In the genomic region with DNA sequence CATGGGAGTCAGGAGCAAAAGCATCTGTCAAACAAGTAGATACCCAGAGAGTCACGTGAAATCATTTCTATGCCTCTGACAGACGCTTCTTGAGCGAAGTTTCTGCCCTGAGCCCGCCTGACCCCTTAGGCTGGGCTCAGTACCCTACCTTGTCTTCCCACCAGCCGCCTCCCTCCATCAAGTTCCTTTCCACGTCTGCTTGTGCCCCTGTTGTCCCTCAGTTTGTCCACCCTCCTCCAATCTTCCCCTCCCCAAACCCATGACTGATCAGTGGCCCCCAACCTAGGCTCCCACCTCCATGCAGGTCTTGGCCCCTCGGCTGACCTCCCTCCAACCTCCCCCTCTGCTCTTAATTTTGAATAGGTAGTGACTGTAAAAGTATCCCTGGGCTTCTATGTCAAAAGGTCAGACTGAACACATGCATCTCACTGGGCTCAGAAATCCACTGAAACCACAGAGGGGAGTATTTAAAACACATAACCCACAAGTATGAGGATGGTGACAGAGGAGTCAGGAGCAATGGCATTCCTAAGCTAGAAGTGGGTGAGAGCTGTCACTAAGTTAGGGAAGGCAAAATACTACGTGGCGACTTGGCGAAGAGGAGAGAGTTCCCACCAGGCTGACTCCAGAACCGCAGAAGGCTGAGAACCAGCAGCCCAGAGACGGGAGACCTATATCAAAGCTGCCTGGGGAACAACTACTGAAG, we compare ENCODE assay signal across 9 cellular contexts. TPM values are rescaled to one million over a fixed set of nuclear protein-coding genes. Genes with fewer than 3 reads are reported as not detected.
DNase-seq lines count a peak whose midpoint lies in the region; ATAC-seq and TF ChIP-seq lines count a peak whose summit lies in the region.
"Had no signal": no experiment of that assay in that cellular context is flagged by ENCODE, and none has a peak within 500 bp of the region (broad histone marks: within the 10 kb centered on the region; RNA-seq: fewer than 3 reads in every experiment).

No MANE protein-coding gene starts in this region.

- H3K27me3 ChIP-seq in fibroblast of lung (ENCODE audit: control insufficient read depth, insufficient read depth, low read length), result no peaks in the 10 kb centered on the region

- intact Hi-C loops in activated CD4-positive, alpha-beta T cell treated with anti-CD3 and anti-CD28 coated beads for 36 hours (cut with DNase I, micrococcal nuclease), result loop anchor here in 1 of 2 experiments (2.0 kb wide), 1 partner anchor 14 kb away; no protein-coding TSS in a partner anchor

- peak overlapping the region; percentile 51 for H3K27ac Mint-ChIP-seq in activated CD4-positive, alpha-beta T cell treated with anti-CD3 and anti-CD28 coated beads for 36 hours
- peak overlapping the region; percentile 43 for H3K27ac Mint-ChIP-seq in stimulated activated naive B cell treated with anti-CD40 and anti-IgM and Interleukin-4, amounts not matched to agents 10 μg/mL and 1 μg/mL and 100 μg/mL, for 72 hours

- no peaks in the 10 kb centered on the region for H4K20me1 ChIP-seq in fibroblast of lung (ENCODE audit: control insufficient read depth, extremely low read depth, insufficient read depth, low read length)

- POLR2A ChIA-PET in activated CD4-positive, alpha-beta T cell treated with anti-CD3 and anti-CD28 coated beads for 36 hours (lab: Charles Lee), result no interaction called here

- H3K27ac ChIP-seq in fibroblast of lung (ENCODE audit: insufficient read depth, low read length), result peak overlapping the region; percentile 98

- H2AFZ ChIP-seq in fibroblast of lung (ENCODE audit: low read length), result no peak overlapping the region

- H3K4me1 Mint-ChIP-seq in activated CD4-positive, alpha-beta T cell treated with anti-CD3 and anti-CD28 coated beads for 36 hours, result peaks cover 14% of the 10 kb centered on the region
- H3K4me1 Mint-ChIP-seq in stimulated activated naive B cell treated with anti-CD40 and anti-IgM and Interleukin-4, amounts not matched to agents 10 μg/mL and 1 μg/mL and 100 μg/mL, for 72 hours, result peaks cover 27 to 46% of the 10 kb centered on the region in 2 donors

- no peak for ATAC-seq in activated CD4-positive, alpha-beta T cell treated with anti-CD3 and anti-CD28 coated beads for 36 hours
- ATAC-seq in stimulated activated naive B cell treated with anti-CD40 and anti-IgM and Interleukin-4, amounts not matched to agents 10 μg/mL and 1 μg/mL and 100 μg/mL, for 72 hours (replicated peaks), result no peak

- no peak overlapping the region for H3K4me2 ChIP-seq in fibroblast of lung (ENCODE audit: extremely low read depth, insufficient read depth, low read length)

- TF ChIP-seq CTCF in fibroblast of lung (conservative IDR thresholded peaks at IDR 0.05 in 1 of 2, IDR thresholded peaks at IDR 0.05 in 1 of 2; ENCODE audit: low read depth in 1 of 2, low read length in 2 of 2) (no peak), GM13976 (IDR thresholded peaks at IDR 0.05; ENCODE audit: borderline replicate concordance, control extremely low read depth, extremely low read depth, insufficient read depth, missing control alignments) (no peak)

- no peaks in the 10 kb centered on the region for H3K79me2 ChIP-seq in fibroblast of lung (ENCODE audit: control insufficient read depth, insufficient read depth, low read length)

- H3K4me3 ChIP-seq in fibroblast of lung (replicated peaks in 1 of 4; ENCODE audit: control extremely low read depth in 1 of 4, insufficient read depth in 1 of 4, low read depth in 3 of 4, low read length in 4 of 4), result no peak overlapping the region

- H3K4me1 ChIP-seq in fibroblast of lung (ENCODE audit: control insufficient read depth, extremely low read depth, insufficient read depth, low read length), result peaks cover 18% of the 10 kb centered on the region

- in situ Hi-C loops in GM13976 (cut with MboI; ENCODE audit: low sequenced_read_pairs, unreplicated experiment), result no loop called here

- peak overlapping the region; percentile 11 for H3K4me3 Mint-ChIP-seq in activated CD4-positive, alpha-beta T cell treated with anti-CD3 and anti-CD28 coated beads for 36 hours
- H3K4me3 Mint-ChIP-seq in stimulated activated naive B cell treated with anti-CD40 and anti-IgM and Interleukin-4, amounts not matched to agents 10 μg/mL and 1 μg/mL and 100 μg/mL, for 72 hours, result peak overlapping the region; percentile 23 to 46

- no peaks in the 10 kb centered on the region for H3K9me3 ChIP-seq in fibroblast of lung (ENCODE audit: control insufficient read depth, insufficient read depth, low read depth, low read length)

- peaks cover 16% of the 10 kb centered on the region for H3K36me3 ChIP-seq in fibroblast of lung (ENCODE audit: control insufficient read depth, insufficient read depth, low read length)

- CTCF ChIA-PET in activated CD4-positive, alpha-beta T cell treated with anti-CD3 and anti-CD28 coated beads for 36 hours (lab: Charles Lee), result interaction anchor here (0.7 kb wide), 1 partner anchor 166 kb away, joined by 4 read pairs; no protein-coding TSS in a partner anchor

- H3K27me3 Mint-ChIP-seq in activated CD4-positive, alpha-beta T cell treated with anti-CD3 and anti-CD28 coated beads for 36 hours, result no peaks in the 10 kb centered on the region
- H3K27me3 Mint-ChIP-seq in stimulated activated naive B cell treated with anti-CD40 and anti-IgM and Interleukin-4, amounts not matched to agents 10 μg/mL and 1 μg/mL and 100 μg/mL, for 72 hours, result no peaks in the 10 kb centered on the region

- no peaks in the 10 kb centered on the region for H3K9me3 Mint-ChIP-seq in activated CD4-positive, alpha-beta T cell treated with anti-CD3 and anti-CD28 coated beads for 36 hours (ENCODE audit: low read depth)
- no peaks in the 10 kb centered on the region for H3K9me3 Mint-ChIP-seq in stimulated activated naive B cell treated with anti-CD40 and anti-IgM and Interleukin-4, amounts not matched to agents 10 μg/mL and 1 μg/mL and 100 μg/mL, for 72 hours

- no peak overlapping the region for H3K9ac ChIP-seq in fibroblast of lung (ENCODE audit: insufficient read depth, low read length)

- DNase-seq in activated CD4-positive, alpha-beta T cell treated with anti-CD3 and anti-CD28 coated beads for 36 hours, result no peak
- DNase-seq in activated CD4-positive, alpha-beta T cell treated with anti-CD3 and anti-CD28 coated beads for 1 hour, result no peak
- peak; percentile 65 for DNase-seq in RPMI7951 (ENCODE audit: low read depth)
- DNase-seq in fibroblast of lung (ENCODE audit: low read depth in 2 of 2), result peak; percentile 61 to 90
- no peak for DNase-seq in stimulated activated naive B cell treated with anti-CD40 and anti-IgM and Interleukin-4, amounts not matched to agents 10 μg/mL and 1 μg/mL and 100 μg/mL, for 72 hours
- no peak for DNase-seq in activated effector memory CD4-positive, alpha-beta T cell treated with anti-CD3 and anti-CD28 coated beads, Interleukin-2, amount 50 U/mL, for 16 hours
- no peak for DNase-seq in GM13976 (ENCODE audit: low spot score)
- no peak for DNase-seq in stimulated activated CD4-positive, alpha-beta T cell treated with anti-CD3 and anti-CD28 coated beads, Interleukin-4, amount 100 ng/mL, for 4 hours
- DNase-seq: occipital lobe had no signal

- peaks cover 7% of the 10 kb centered on the region for H3K36me3 Mint-ChIP-seq in activated CD4-positive, alpha-beta T cell treated with anti-CD3 and anti-CD28 coated beads for 36 hours (ENCODE audit: low read depth)
- peaks cover 28 to 44% of the 10 kb centered on the region in 2 donors for H3K36me3 Mint-ChIP-seq in stimulated activated naive B cell treated with anti-CD40 and anti-IgM and Interleukin-4, amounts not matched to agents 10 μg/mL and 1 μg/mL and 100 μg/mL, for 72 hours

RNA-seq across cellular contexts. Expression of a gene that starts 1.7 kb away (rescaled TPM):
- 1 to 10 TPM; 4.2 to 4.7 TPM for total RNA-seq in activated CD4-positive, alpha-beta T cell treated with anti-CD3 and anti-CD28 coated beads for 36 hours
- total RNA-seq in RPMI7951 (2014; rRNA removed; shearing (Covaris generic)), result 6.5 and 9.5 TPM in 2 replicates
- total RNA-seq in fibroblast of lung, result 8.2 and 9.4 TPM in 2 replicates
- polyA plus RNA-seq in fibroblast of lung, result 2.4 and 2.5 TPM in 2 replicates
- polyA plus RNA-seq in fibroblast of lung (2012), result 5.4 TPM in 2 replicates
- 3.7 and 12.7 TPM in 2 replicates for polyA minus RNA-seq in fibroblast of lung (ENCODE audit: low replicate concordance)

RNA-seq across cellular contexts. Expression of a gene that starts 7.6 kb away (rescaled TPM):
- 1 to 10 TPM; 4.7 to 7.5 TPM for total RNA-seq in activated CD4-positive, alpha-beta T cell treated with anti-CD3 and anti-CD28 coated beads for 36 hours
- total RNA-seq in RPMI7951 (2014; rRNA removed; shearing (Covaris generic)), result 8.6 and 8.9 TPM in 2 replicates
- total RNA-seq in fibroblast of lung, result 11.8 and 14.2 TPM in 2 replicates
- polyA plus RNA-seq in fibroblast of lung, result 3.9 and 4.1 TPM in 2 replicates
- 4.8 and 5.1 TPM in 2 replicates for polyA plus RNA-seq in fibroblast of lung (2012)
- polyA minus RNA-seq in fibroblast of lung (ENCODE audit: low replicate concordance), result 4.6 and 10.2 TPM in 2 replicates

RNA-seq across cellular contexts. Expression of a gene that starts 23.0 kb away (rescaled TPM):
- 1 to 10 TPM; 5.8 to 7.5 TPM for total RNA-seq in activated CD4-positive, alpha-beta T cell treated with anti-CD3 and anti-CD28 coated beads for 36 hours
- total RNA-seq in RPMI7951 (2014; rRNA removed; shearing (Covaris generic)), result 4.1 and 9.3 TPM in 2 replicates
- total RNA-seq in fibroblast of lung, result 8.9 and 9.0 TPM in 2 replicates
- 2.1 and 2.5 TPM in 2 replicates for polyA plus RNA-seq in fibroblast of lung
- polyA plus RNA-seq in fibroblast of lung (2012), result 3.1 and 3.2 TPM in 2 replicates
- polyA minus RNA-seq in fibroblast of lung (ENCODE audit: low replicate concordance), result 5.4 and 20.2 TPM in 2 replicates

RNA-seq across cellular contexts. Expression of a gene that starts 34.5 kb away (rescaled TPM):
- 1 to 10 TPM; 3.3 to 4.4 TPM for total RNA-seq in activated CD4-positive, alpha-beta T cell treated with anti-CD3 and anti-CD28 coated beads for 36 hours
- 4.6 and 4.8 TPM in 2 replicates for total RNA-seq in RPMI7951 (2014; rRNA removed; shearing (Covaris generic))
- total RNA-seq in fibroblast of lung, result 9.5 and 14.5 TPM in 2 replicates
- 2.2 and 4.1 TPM in 2 replicates for polyA plus RNA-seq in fibroblast of lung
- polyA plus RNA-seq in fibroblast of lung (2012), result 3.4 and 3.9 TPM in 2 replicates
- 3.1 and 7.0 TPM in 2 replicates for polyA minus RNA-seq in fibroblast of lung (ENCODE audit: low replicate concordance)

RNA-seq across cellular contexts. Expression of a gene that starts 37.3 kb away (rescaled TPM):
- 10 to 100 TPM in 1 of 2 experiments, 1 to 10 TPM in 1; 8.9 to 19.5 TPM for total RNA-seq in activated CD4-positive, alpha-beta T cell treated with anti-CD3 and anti-CD28 coated beads for 36 hours
- 4.7 and 6.0 TPM in 2 replicates for total RNA-seq in RPMI7951 (2014; rRNA removed; shearing (Covaris generic))
- 6.7 and 10.1 TPM in 2 replicates for total RNA-seq in fibroblast of lung
- 5.2 and 7.3 TPM in 2 replicates for polyA plus RNA-seq in fibroblast of lung
- polyA plus RNA-seq in fibroblast of lung (2012), result 10.4 and 11.2 TPM in 2 replicates
- polyA minus RNA-seq in fibroblast of lung (ENCODE audit: low replicate concordance), result 13.3 and 28.9 TPM in 2 replicates

Comparison
In these comparisons a context has a peak if more than half of its experiments do, and no peak if none do; other contexts are left out.
1. DNase-seq: peak in RPMI7951 (single experiment) and fibroblast of lung (2 of 2); none in activated CD4-positive, alpha-beta T cell treated with anti-CD3 and anti-CD28 coated beads for 36 hours (single experiment), activated CD4-positive, alpha-beta T cell treated with anti-CD3 and anti-CD28 coated beads for 1 hour (single experiment), stimulated activated naive B cell treated with anti-CD40 and anti-IgM and Interleukin-4, amounts not matched to agents 10 μg/mL and 1 μg/mL and 100 μg/mL, for 72 hours (single experiment), activated effector memory CD4-positive, alpha-beta T cell treated with anti-CD3 and anti-CD28 coated beads, Interleukin-2, amount 50 U/mL, for 16 hours (single experiment), GM13976 (single experiment) and stimulated activated CD4-positive, alpha-beta T cell treated with anti-CD3 and anti-CD28 coated beads, Interleukin-4, amount 100 ng/mL, for 4 hours (0 of 2).